In the genomic region with DNA sequence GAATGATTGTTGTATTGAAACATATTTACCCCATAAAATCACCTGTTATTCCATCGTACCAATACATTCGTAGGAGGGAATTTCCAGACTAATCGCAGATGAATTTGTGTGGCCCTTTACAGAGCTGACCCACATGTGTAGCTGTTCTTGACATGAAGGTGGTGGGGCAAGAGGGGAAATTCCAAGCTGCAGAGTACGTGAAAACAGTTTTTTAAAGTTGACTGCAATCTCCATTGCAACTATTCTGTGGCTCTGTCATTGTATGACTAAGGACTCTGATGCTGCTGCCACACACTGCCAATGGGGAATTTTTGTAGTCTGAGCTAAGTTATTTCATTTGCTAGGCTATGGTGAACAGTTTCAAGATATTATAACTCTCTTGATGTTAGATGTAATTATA, we compare ENCODE assay signal across 9 cellular contexts. TPM values are rescaled to one million over a fixed set of nuclear protein-coding genes. Genes with fewer than 3 reads are reported as not detected.
DNase-seq lines count a peak whose midpoint lies in the region; ATAC-seq, FAIRE-seq and TF ChIP-seq lines count a peak whose summit lies in the region.
"Had no signal": no experiment of that assay in that cellular context is flagged by ENCODE, and none has a peak within 500 bp of the region (broad histone marks: within the 10 kb centered on the region; RNA-seq: fewer than 3 reads in every experiment).

No MANE protein-coding gene starts in this region.

- no peak for TF ChIP-seq CTCF in Caco-2 (IDR thresholded peaks at IDR 0.05; ENCODE audit: insufficient read depth in 1 of 2, low read depth in 1 of 2, low read length in 1 of 2, severe bottlenecking in 1 of 2, unreplicated experiment in 1 of 2)
- no peak for TF ChIP-seq CTCF in PC-3 (conservative IDR thresholded peaks at IDR 0.05; ENCODE audit: low read depth, low read length)

- no peaks in the 10 kb centered on the region for H3F3A ChIP-seq in PC-3 (ENCODE audit: low read length, unreplicated experiment)

- peaks cover 10% of the 10 kb centered on the region for H3K4me1 Mint-ChIP-seq in stimulated activated effector memory CD8-positive, alpha-beta T cell treated with anti-CD3 and anti-CD28 coated beads, Interleukin-12 subunit alpha, Interleukin-12 subunit beta, amount 100 ng/mL, for 72 hours
- H3K4me1 Mint-ChIP-seq in Caco-2 (ENCODE audit: low read depth, unreplicated experiment): peaks cover 6% of the 10 kb centered on the region

- H3K36me3 ChIP-seq in Caco-2 (ENCODE audit: control insufficient read depth, insufficient read depth, low read length) (no peaks in the 10 kb centered on the region), PC-3 (ENCODE audit: low read depth, low read length) (no peaks in the 10 kb centered on the region)
- H3K36me3 ChIP-seq: Peyer's patch had no signal

- no peak overlapping the region for H3K4me3 Mint-ChIP-seq in stimulated activated effector memory CD8-positive, alpha-beta T cell treated with anti-CD3 and anti-CD28 coated beads, Interleukin-12 subunit alpha, Interleukin-12 subunit beta, amount 100 ng/mL, for 72 hours
- H3K4me3 Mint-ChIP-seq in Caco-2 (ENCODE audit: unreplicated experiment): no peak overlapping the region

- H3K4me1 ChIP-seq in Caco-2: no peaks in the 10 kb centered on the region
- no peaks in the 10 kb centered on the region for H3K4me1 ChIP-seq in PC-3 (ENCODE audit: insufficient read depth, low read length)

- no peak overlapping the region for H3K4me2 ChIP-seq in PC-3 (ENCODE audit: low read length)

- FAIRE-seq in RCC 7860 (lab: Jason Lieb, UNC): no peak

- intact Hi-C loops in Caco-2 (cut with micrococcal nuclease; ENCODE audit: unreplicated experiment): no loop called here
- intact Hi-C loops in PC-3 (cut with micrococcal nuclease): no loop called here

- DNase-seq in activated T-cell treated with anti-CD3 and anti-CD28 coated beads for 24 hours (ENCODE audit: low read depth) (peak; percentile 7), activated T-cell treated with anti-CD3 and anti-CD28 coated beads for 4 hours (no peak), RCC 7860 (ENCODE audit: low spot score) (peak; percentile 56), Caco-2 (no peak), NCI-H2029 (lab: John Stamatoyannopoulos, UW) (no peak), PC-3 (no peak)
- DNase-seq in stimulated activated effector memory CD8-positive, alpha-beta T cell treated with anti-CD3 and anti-CD28 coated beads, Interleukin-12 subunit alpha, Interleukin-12 subunit beta, amount 100 ng/mL, for 72 hours (ENCODE audit: low spot score in 2 of 2): no peak
- DNase-seq: Peyer's patch had no signal

- no peaks in the 10 kb centered on the region for H3K9me2 ChIP-seq in PC-3 (replicated peaks; ENCODE audit: low read length)

- CTCF ChIA-PET in Caco-2 (lab: Charles Lee): no interaction called here
- CTCF ChIA-PET in PC-3 (lab: Charles Lee): no interaction called here

- H3K36me3 Mint-ChIP-seq in stimulated activated effector memory CD8-positive, alpha-beta T cell treated with anti-CD3 and anti-CD28 coated beads, Interleukin-12 subunit alpha, Interleukin-12 subunit beta, amount 100 ng/mL, for 72 hours: no peaks in the 10 kb centered on the region
- no peaks in the 10 kb centered on the region for H3K36me3 Mint-ChIP-seq in Caco-2 (ENCODE audit: insufficient read depth, unreplicated experiment)

- no peaks in the 10 kb centered on the region for H3K9me3 ChIP-seq in Caco-2
- H3K9me3 ChIP-seq in PC-3 (ENCODE audit: low read length): no peaks in the 10 kb centered on the region
- H3K9me3 ChIP-seq: Peyer's patch had no signal

- POLR2A ChIA-PET in Caco-2 (lab: Charles Lee) (no interaction called here), PC-3 (lab: Charles Lee; ENCODE audit: unreplicated experiment) (no interaction called here)

- ATAC-seq in HG02642 (IDR thresholded peaks at IDR 0.05; ENCODE audit: poor library complexity, unreplicated experiment): peak; percentile 79
- ATAC-seq in stimulated activated effector memory CD8-positive, alpha-beta T cell treated with anti-CD3 and anti-CD28 coated beads, Interleukin-12 subunit alpha, Interleukin-12 subunit beta, amount 100 ng/mL, for 72 hours: peak; percentile 93
- no peak for ATAC-seq in PC-3

- H3K27ac Mint-ChIP-seq in stimulated activated effector memory CD8-positive, alpha-beta T cell treated with anti-CD3 and anti-CD28 coated beads, Interleukin-12 subunit alpha, Interleukin-12 subunit beta, amount 100 ng/mL, for 72 hours: no peak overlapping the region
- H3K27ac Mint-ChIP-seq in Caco-2 (ENCODE audit: unreplicated experiment): no peak overlapping the region

- H3K4me3 ChIP-seq in Caco-2 (ENCODE audit: low read depth, low read length): no peak overlapping the region
- no peak overlapping the region for H3K4me3 ChIP-seq in PC-3 (ENCODE audit: low read length)
- H3K4me3 ChIP-seq: Peyer's patch had no signal

- H3K9ac ChIP-seq in PC-3 (ENCODE audit: low read length): no peak overlapping the region

- H3K27me3 Mint-ChIP-seq in Caco-2 (ENCODE audit: insufficient read depth, unreplicated experiment): no peaks in the 10 kb centered on the region

- H3K27me3 ChIP-seq in Caco-2 (replicated peaks; ENCODE audit: control insufficient read depth, insufficient read depth, low read length): no peaks in the 10 kb centered on the region
- H3K27me3 ChIP-seq in PC-3 (ENCODE audit: low read length): no peaks in the 10 kb centered on the region
- H3K27me3 ChIP-seq: Peyer's patch had no signal

- no peaks in the 10 kb centered on the region for H4K20me1 ChIP-seq in PC-3 (ENCODE audit: low read length)

- no peak overlapping the region for H2AFZ ChIP-seq in PC-3 (ENCODE audit: low read length)

- H3K9me3 Mint-ChIP-seq in stimulated activated effector memory CD8-positive, alpha-beta T cell treated with anti-CD3 and anti-CD28 coated beads, Interleukin-12 subunit alpha, Interleukin-12 subunit beta, amount 100 ng/mL, for 72 hours: no peaks in the 10 kb centered on the region
- H3K9me3 Mint-ChIP-seq in Caco-2 (ENCODE audit: unreplicated experiment): no peaks in the 10 kb centered on the region

- no peak overlapping the region for H3K27ac ChIP-seq in PC-3 (ENCODE audit: low read length)
- H3K27ac ChIP-seq: Peyer's patch had no signal

- no peaks in the 10 kb centered on the region for H3K79me2 ChIP-seq in PC-3 (ENCODE audit: low read length)

- no TSS peak for BruUV-seq in Caco-2 (replicated peaks; lab: Mats Ljungman, UMichigan)
- no TSS peak for BruUV-seq in PC-3 (replicated peaks; lab: Mats Ljungman, UMichigan)

RNA-seq across cellular contexts. Expression of a gene that starts 46.4 kb away (rescaled TPM):
- total RNA-seq in Caco-2 (2022) (3.0 and 5.2 TPM in 2 replicates), PC-3 (2014; rRNA removed) (2.0 TPM in 1 of 2 replicates, not detected in the other)

Comparison
In these comparisons a context has a peak if more than half of its experiments do, and no peak if none do; other contexts are left out.
1. DNase-seq: peak in activated T-cell treated with anti-CD3 and anti-CD28 coated beads for 24 hours (single experiment) and RCC 7860 (single experiment); none in activated T-cell treated with anti-CD3 and anti-CD28 coated beads for 4 hours (single experiment), stimulated activated effector memory CD8-positive, alpha-beta T cell treated with anti-CD3 and anti-CD28 coated beads, Interleukin-12 subunit alpha, Interleukin-12 subunit beta, amount 100 ng/mL, for 72 hours (0 of 2), Caco-2 (0 of 2), NCI-H2029 (single experiment) and PC-3 (single experiment).